Comparison of ENCODE assay signal across 20 cellular contexts in the genomic region with DNA sequence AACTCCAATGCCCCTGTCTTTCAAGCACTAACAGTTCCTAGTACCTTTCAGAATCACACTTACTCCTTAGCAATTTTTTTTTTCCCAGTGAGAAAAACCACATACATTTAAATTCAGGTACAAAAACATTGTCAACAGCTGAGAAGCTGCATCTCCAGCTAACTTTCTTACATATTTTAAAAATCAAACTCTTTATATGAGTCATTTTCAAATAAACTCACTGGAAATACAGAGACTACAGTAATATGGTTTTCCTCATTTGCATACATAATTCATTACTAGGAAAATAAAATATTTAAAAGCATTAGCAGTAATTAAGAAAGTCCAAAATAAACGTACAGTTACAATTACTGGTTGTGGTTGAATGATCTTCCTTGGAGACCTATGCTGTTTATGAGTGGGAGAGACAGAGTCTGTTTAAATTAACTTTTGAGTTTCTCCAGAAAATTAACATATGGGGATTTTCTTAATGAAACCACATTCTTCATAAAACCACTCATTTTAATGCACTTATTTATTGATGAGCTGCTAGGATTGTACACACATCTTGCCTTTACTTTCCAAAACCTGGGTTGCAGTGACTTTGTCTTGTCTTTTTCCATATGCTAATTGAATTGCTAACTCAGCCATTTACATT. TPM values are rescaled to one million over a fixed set of nuclear protein-coding genes. Genes with fewer than 3 reads are reported as not detected.
DNase-seq lines count a peak whose midpoint lies in the region; ATAC-seq lines count a peak whose summit lies in the region.
"Had no signal": no experiment of that assay in that cellular context is flagged by ENCODE, and none has a peak within 500 bp of the region (broad histone marks: within the 10 kb centered on the region; RNA-seq: fewer than 3 reads in every experiment).

No MANE protein-coding gene starts in this region.

- H3K4me3 Mint-ChIP-seq in activated T-cell treated with anti-CD3 and anti-CD28 coated beads, Interleukin-2, amount 50 U/mL, for 4 hours: no peak overlapping the region
- H3K4me3 Mint-ChIP-seq in stimulated activated naive CD8-positive, alpha-beta T cell treated with anti-CD3 and anti-CD28 coated beads, Interleukin-15, amount 100 ng/mL, for 72 hours: peak overlapping the region in 1 of 2 donors; percentile 13
- no peak overlapping the region for H3K4me3 Mint-ChIP-seq in activated T-helper 17 cell treated with anti-CD3 and anti-CD28 coated beads, Interleukin-2, amount 50 U/mL, for 72 hours
- no peak overlapping the region for H3K4me3 Mint-ChIP-seq in stimulated activated naive CD8-positive, alpha-beta T cell treated with anti-CD3 and anti-CD28 coated beads, Interleukin-15, Interleukin-2, amounts not matched to agents 100 ng/mL and 50 ng/mL, for 24 hours
- H3K4me3 Mint-ChIP-seq: CD14-positive monocyte; CD4-positive, alpha-beta memory T cell; HFFc6; IgD-negative memory B cell had no signal

- H3K36me3 Mint-ChIP-seq in activated T-cell treated with anti-CD3 and anti-CD28 coated beads, Interleukin-2, amount 50 U/mL, for 4 hours (ENCODE audit: insufficient read depth): no peaks in the 10 kb centered on the region
- H3K36me3 Mint-ChIP-seq in activated T-helper 17 cell treated with anti-CD3 and anti-CD28 coated beads, Interleukin-2, amount 50 U/mL, for 72 hours (ENCODE audit: low read depth): no peaks in the 10 kb centered on the region
- H3K36me3 Mint-ChIP-seq in stimulated activated naive CD8-positive, alpha-beta T cell treated with anti-CD3 and anti-CD28 coated beads, Interleukin-15, Interleukin-2, amounts not matched to agents 100 ng/mL and 50 ng/mL, for 24 hours (ENCODE audit: low read depth): no peaks in the 10 kb centered on the region
- H3K36me3 Mint-ChIP-seq: CD14-positive monocyte; CD4-positive, alpha-beta memory T cell; IgD-negative memory B cell had no signal

- no peaks in the 10 kb centered on the region for H3K9me3 Mint-ChIP-seq in activated T-cell treated with anti-CD3 and anti-CD28 coated beads, Interleukin-2, amount 50 U/mL, for 4 hours
- no peaks in the 10 kb centered on the region for H3K9me3 Mint-ChIP-seq in stimulated activated naive CD8-positive, alpha-beta T cell treated with anti-CD3 and anti-CD28 coated beads, Interleukin-15, amount 100 ng/mL, for 72 hours
- no peaks in the 10 kb centered on the region for H3K9me3 Mint-ChIP-seq in activated T-helper 17 cell treated with anti-CD3 and anti-CD28 coated beads, Interleukin-2, amount 50 U/mL, for 72 hours
- H3K9me3 Mint-ChIP-seq in stimulated activated naive CD8-positive, alpha-beta T cell treated with anti-CD3 and anti-CD28 coated beads, Interleukin-15, Interleukin-2, amounts not matched to agents 100 ng/mL and 50 ng/mL, for 24 hours: no peaks in the 10 kb centered on the region
- H3K9me3 Mint-ChIP-seq: HFFc6 had no signal

- peaks cover 11% of the 10 kb centered on the region for H3K27me3 Mint-ChIP-seq in activated T-cell treated with anti-CD3 and anti-CD28 coated beads, Interleukin-2, amount 50 U/mL, for 4 hours (ENCODE audit: low read depth)
- H3K27me3 Mint-ChIP-seq in stimulated activated naive CD8-positive, alpha-beta T cell treated with anti-CD3 and anti-CD28 coated beads, Interleukin-15, amount 100 ng/mL, for 72 hours: peaks cover 31% of the 10 kb centered on the region
- H3K27me3 Mint-ChIP-seq in activated T-helper 17 cell treated with anti-CD3 and anti-CD28 coated beads, Interleukin-2, amount 50 U/mL, for 72 hours: peaks cover 23% of the 10 kb centered on the region
- peaks cover 28% of the 10 kb centered on the region for H3K27me3 Mint-ChIP-seq in stimulated activated naive CD8-positive, alpha-beta T cell treated with anti-CD3 and anti-CD28 coated beads, Interleukin-15, Interleukin-2, amounts not matched to agents 100 ng/mL and 50 ng/mL, for 24 hours

- DNase-seq in activated T-cell treated with anti-CD3 and anti-CD28 coated beads, Interleukin-2, amount 50 U/mL, for 4 hours: no peak
- no peak for DNase-seq in activated T-cell treated with anti-CD3 and anti-CD28 coated beads, Interleukin-2, amount 50 U/mL, for 1 hour
- DNase-seq in stimulated activated naive CD8-positive, alpha-beta T cell treated with anti-CD3 and anti-CD28 coated beads, Interleukin-15, Interleukin-2, amounts not matched to agents 100 U/mL and 50 U/mL, for 24 hours: no peak
- DNase-seq in stimulated activated naive CD8-positive, alpha-beta T cell treated with anti-CD3 and anti-CD28 coated beads, Interleukin-15, amount 100 ng/mL, for 72 hours: no peak
- DNase-seq in 8988T: no peak
- no peak for DNase-seq in germinal center (ENCODE audit: low spot score)
- DNase-seq: CD4-positive, alpha-beta memory T cell; DMS153; DMS79; GDM1; GM23248; HFFc6 had no signal

- peaks cover 22% of the 10 kb centered on the region for H3K4me1 Mint-ChIP-seq in activated T-cell treated with anti-CD3 and anti-CD28 coated beads, Interleukin-2, amount 50 U/mL, for 4 hours (ENCODE audit: low read depth)
- H3K4me1 Mint-ChIP-seq in stimulated activated naive CD8-positive, alpha-beta T cell treated with anti-CD3 and anti-CD28 coated beads, Interleukin-15, amount 100 ng/mL, for 72 hours: peaks cover 41% of the 10 kb centered on the region
- H3K4me1 Mint-ChIP-seq in activated T-helper 17 cell treated with anti-CD3 and anti-CD28 coated beads, Interleukin-2, amount 50 U/mL, for 72 hours: peaks cover 6% of the 10 kb centered on the region
- H3K4me1 Mint-ChIP-seq in stimulated activated naive CD8-positive, alpha-beta T cell treated with anti-CD3 and anti-CD28 coated beads, Interleukin-15, Interleukin-2, amounts not matched to agents 100 ng/mL and 50 ng/mL, for 24 hours (ENCODE audit: low read depth): peaks cover 42% of the 10 kb centered on the region
- H3K4me1 Mint-ChIP-seq: CD4-positive, alpha-beta memory T cell had no signal

- H3K27ac Mint-ChIP-seq in stimulated activated naive CD8-positive, alpha-beta T cell treated with anti-CD3 and anti-CD28 coated beads, Interleukin-15, amount 100 ng/mL, for 72 hours: no peak overlapping the region
- H3K27ac Mint-ChIP-seq in activated T-helper 17 cell treated with anti-CD3 and anti-CD28 coated beads, Interleukin-2, amount 50 U/mL, for 72 hours: no peak overlapping the region
- H3K27ac Mint-ChIP-seq in stimulated activated naive CD8-positive, alpha-beta T cell treated with anti-CD3 and anti-CD28 coated beads, Interleukin-15, Interleukin-2, amounts not matched to agents 100 ng/mL and 50 ng/mL, for 24 hours: peak overlapping the region; percentile 53
- H3K27ac Mint-ChIP-seq: CD14-positive monocyte; CD4-positive, alpha-beta memory T cell; HFFc6; IgD-negative memory B cell had no signal

- ATAC-seq in activated T-cell treated with anti-CD3 and anti-CD28 coated beads, Interleukin-2, amount 50 U/mL, for 4 hours: peak; percentile 65
- ATAC-seq in stimulated activated naive CD8-positive, alpha-beta T cell treated with anti-CD3 and anti-CD28 coated beads, Interleukin-15, Interleukin-2, amounts not matched to agents 100 U/mL and 50 U/mL, for 24 hours: peak; percentile 51
- no peak for ATAC-seq in stimulated activated naive CD8-positive, alpha-beta T cell treated with anti-CD3 and anti-CD28 coated beads, Interleukin-15, amount 100 ng/mL, for 72 hours
- ATAC-seq in activated T-helper 17 cell treated with anti-CD3 and anti-CD28 coated beads, Interleukin-2, amount 50 U/mL, for 72 hours (replicated peaks): peak; percentile 42
- ATAC-seq: HCT116, HepG2 had no signal

RNA-seq across cellular contexts. Expression of a gene that starts 9.8 kb away (rescaled TPM):
- 1 to 10 TPM in 1 of 3 donors, under 1 TPM in 1, not detected in 1; 0.63 to 1.2 TPM for total RNA-seq in activated T-cell treated with anti-CD3 and anti-CD28 coated beads, Interleukin-2, amount 50 U/mL, for 4 hours
- not detected for total RNA-seq in activated T-helper 17 cell treated with anti-CD3 and anti-CD28 coated beads, Interleukin-2, amount 50 U/mL, for 72 hours
- total RNA-seq: A673; CD4-positive, alpha-beta memory T cell; Daoy; GM23248; HepG2; HFFc6 had no signal
